In the genomic region with DNA sequence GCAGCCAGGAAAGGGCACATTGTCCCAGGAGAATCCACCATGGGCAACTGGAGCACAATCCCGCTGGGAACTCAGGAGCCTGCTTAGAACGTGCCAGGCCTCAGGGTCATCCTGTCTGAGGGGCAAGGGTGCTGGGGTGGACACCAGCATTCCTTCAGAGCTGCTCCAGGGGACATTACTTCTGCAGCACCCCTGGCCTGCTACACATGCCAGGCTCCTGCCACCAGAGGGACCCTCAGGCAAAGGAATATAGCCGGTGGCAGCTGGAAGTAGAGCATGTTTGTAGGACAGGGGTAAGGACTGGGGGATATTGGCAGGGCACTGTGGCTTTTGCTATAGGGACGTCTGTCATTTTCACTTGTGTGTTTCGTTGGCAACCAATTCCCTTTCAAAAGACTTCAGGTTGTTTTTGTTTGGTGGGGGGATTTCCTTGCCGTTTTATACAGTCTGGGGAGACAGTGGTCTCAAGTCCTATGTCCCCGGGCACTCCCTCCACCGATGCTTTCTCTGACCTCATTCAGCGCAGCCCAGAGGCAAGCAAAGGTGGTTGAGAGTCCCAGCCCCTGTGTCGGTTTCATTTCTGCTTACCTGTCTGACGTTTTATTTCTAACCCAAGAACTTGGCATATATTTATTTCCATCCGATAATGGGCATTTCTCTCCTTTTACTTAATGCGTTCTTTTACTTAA, we compare ENCODE assay signal across 8 cellular contexts.
DNase-seq lines count a peak whose midpoint lies in the region; ATAC-seq and TF ChIP-seq lines count a peak whose summit lies in the region.

No MANE protein-coding gene starts in this region.

- POLR2A ChIA-PET in PC-9 (lab: Charles Lee; ENCODE audit: unreplicated experiment): interaction anchor here (0.6 kb wide), 1 partner anchor 474 kb away, joined by 5 read pairs; no protein-coding TSS in a partner anchor

- H3K27ac Mint-ChIP-seq in activated T-helper 1 cell treated with anti-CD3 and anti-CD28 coated beads, Interleukin-12 subunit alpha, Interleukin-12 subunit beta, Interleukin-2, Interleukin-4 antibody, amounts not matched to agents 30 ng/mL and 10 ng/mL and 1 ng/mL, durations not matched to agents 14 hours and 24 hours and 36 hours: no peak overlapping the region
- H3K27ac Mint-ChIP-seq in activated naive CD8-positive, alpha-beta T cell treated with anti-CD3 and anti-CD28 coated beads for 36 hours: no peak overlapping the region

- peaks cover 23% of the 10 kb centered on the region; the same call in 1 of the 2 replicates for H3K36me3 ChIP-seq in PC-9 (ENCODE audit: low read depth)
- no peaks in the 10 kb centered on the region for H3K36me3 ChIP-seq in kidney epithelial cell (ENCODE audit: control insufficient read depth, insufficient read depth, low read length)

- DNase-seq in activated T-helper 1 cell treated with Interleukin-2 at 50 U/mL for 16 hours (ENCODE audit: low read depth) (peak; percentile 47), PC-9 (peak in 1 of 2 experiments; percentile 52), kidney epithelial cell (ENCODE audit: low read depth) (no peak)
- DNase-seq in activated T-helper 1 cell treated with anti-CD3 and anti-CD28 coated beads, Interleukin-12 subunit alpha, Interleukin-12 subunit beta, Interleukin-2, Interleukin-4 antibody, amounts not matched to agents 30 ng/mL and 10 ng/mL and 1 ng/mL, durations not matched to agents 14 hours and 24 hours and 36 hours (ENCODE audit: low spot score): no peak
- DNase-seq in activated naive CD8-positive, alpha-beta T cell treated with anti-CD3 and anti-CD28 coated beads for 36 hours: peak; percentile 59
- DNase-seq in stimulated activated CD8-positive, alpha-beta memory T cell treated with anti-CD3 and anti-CD28 coated beads, Interleukin-7, amount 100 ng/mL, for 1 hour (ENCODE audit: low read depth in 2 of 2): peak; percentile 24 to 35

- peaks cover 10% of the 10 kb centered on the region for H3K9me3 Mint-ChIP-seq in activated T-helper 1 cell treated with anti-CD3 and anti-CD28 coated beads, Interleukin-12 subunit alpha, Interleukin-12 subunit beta, Interleukin-2, Interleukin-4 antibody, amounts not matched to agents 30 ng/mL and 10 ng/mL and 1 ng/mL, durations not matched to agents 14 hours and 24 hours and 36 hours
- H3K9me3 Mint-ChIP-seq in activated naive CD8-positive, alpha-beta T cell treated with anti-CD3 and anti-CD28 coated beads for 36 hours: peaks cover 5% of the 10 kb centered on the region

- peaks cover 28% of the 10 kb centered on the region for H3K36me3 Mint-ChIP-seq in activated T-helper 1 cell treated with anti-CD3 and anti-CD28 coated beads, Interleukin-12 subunit alpha, Interleukin-12 subunit beta, Interleukin-2, Interleukin-4 antibody, amounts not matched to agents 30 ng/mL and 10 ng/mL and 1 ng/mL, durations not matched to agents 14 hours and 24 hours and 36 hours (ENCODE audit: low read depth)
- H3K36me3 Mint-ChIP-seq in activated naive CD8-positive, alpha-beta T cell treated with anti-CD3 and anti-CD28 coated beads for 36 hours: peaks cover 6% of the 10 kb centered on the region

- ATAC-seq in GM21381 (IDR thresholded peaks at IDR 0.05; ENCODE audit: unreplicated experiment) (no peak), GM18498 (IDR thresholded peaks at IDR 0.05; ENCODE audit: unreplicated experiment) (no peak)

- H3K4me3 ChIP-seq in PC-9 (no peak overlapping the region), kidney epithelial cell (ENCODE audit: low read depth, low read length) (no peak overlapping the region)

- intact Hi-C loops in activated T-helper 1 cell treated with anti-CD3 and anti-CD28 coated beads, Interleukin-12 subunit alpha, Interleukin-12 subunit beta, Interleukin-2, Interleukin-4 antibody, amounts not matched to agents 30 ng/mL and 10 ng/mL and 1 ng/mL, durations not matched to agents 14 hours and 24 hours and 36 hours (cut with micrococcal nuclease): loop anchor here (1.0 kb wide), 2 partner anchors 14 to 24 kb away; no protein-coding TSS in a partner anchor
- intact Hi-C loops in PC-9 (cut with micrococcal nuclease; ENCODE audit: unreplicated experiment): no loop called here

- TF ChIP-seq CTCF in PC-9 (conservative IDR thresholded peaks at IDR 0.05) (peak; percentile 57), kidney epithelial cell (IDR thresholded peaks at IDR 0.05; ENCODE audit: insufficient read depth, low read length, poor library complexity, severe bottlenecking) (peak; percentile 66)

- H2AFZ ChIP-seq in PC-9: no peak overlapping the region

- CTCF ChIA-PET in PC-9 (lab: Charles Lee): interaction anchor here (0.5 kb wide), 1 partner anchor 24 kb away, joined by 3 read pairs; no protein-coding TSS in a partner anchor

- H3F3A ChIP-seq in PC-9 (ENCODE audit: insufficient read depth, low read depth): no peaks in the 10 kb centered on the region

- BruUV-seq in PC-9 (replicated peaks; lab: Mats Ljungman, UMichigan): no TSS peak

- H3K27me3 ChIP-seq in PC-9 (ENCODE audit: insufficient read depth, low read depth) (no peaks in the 10 kb centered on the region), kidney epithelial cell (ENCODE audit: control insufficient read depth, insufficient read depth, low read length) (no peaks in the 10 kb centered on the region)

- H3K79me2 ChIP-seq in PC-9 (ENCODE audit: low read depth): no peaks in the 10 kb centered on the region

- H4K20me1 ChIP-seq in PC-9 (ENCODE audit: insufficient read depth): no peaks in the 10 kb centered on the region

- no peak overlapping the region for H3K27ac ChIP-seq in PC-9

- no peaks in the 10 kb centered on the region for H3K4me1 ChIP-seq in PC-9 (replicated peaks; ENCODE audit: insufficient read depth)

- no peaks in the 10 kb centered on the region for H3K9me2 ChIP-seq in PC-9 (ENCODE audit: insufficient read depth)

- H3K4me2 ChIP-seq in PC-9: no peak overlapping the region

- peaks cover 20% of the 10 kb centered on the region for H3K4me1 Mint-ChIP-seq in activated T-helper 1 cell treated with anti-CD3 and anti-CD28 coated beads, Interleukin-12 subunit alpha, Interleukin-12 subunit beta, Interleukin-2, Interleukin-4 antibody, amounts not matched to agents 30 ng/mL and 10 ng/mL and 1 ng/mL, durations not matched to agents 14 hours and 24 hours and 36 hours (ENCODE audit: low read depth)
- peaks cover 4% of the 10 kb centered on the region for H3K4me1 Mint-ChIP-seq in activated naive CD8-positive, alpha-beta T cell treated with anti-CD3 and anti-CD28 coated beads for 36 hours

- H3K4me3 Mint-ChIP-seq in activated T-helper 1 cell treated with anti-CD3 and anti-CD28 coated beads, Interleukin-12 subunit alpha, Interleukin-12 subunit beta, Interleukin-2, Interleukin-4 antibody, amounts not matched to agents 30 ng/mL and 10 ng/mL and 1 ng/mL, durations not matched to agents 14 hours and 24 hours and 36 hours: no peak overlapping the region
- no peak overlapping the region for H3K4me3 Mint-ChIP-seq in activated naive CD8-positive, alpha-beta T cell treated with anti-CD3 and anti-CD28 coated beads for 36 hours

- H3K27me3 Mint-ChIP-seq in activated T-helper 1 cell treated with anti-CD3 and anti-CD28 coated beads, Interleukin-12 subunit alpha, Interleukin-12 subunit beta, Interleukin-2, Interleukin-4 antibody, amounts not matched to agents 30 ng/mL and 10 ng/mL and 1 ng/mL, durations not matched to agents 14 hours and 24 hours and 36 hours (ENCODE audit: insufficient read depth): peaks cover 7% of the 10 kb centered on the region
- H3K27me3 Mint-ChIP-seq in activated naive CD8-positive, alpha-beta T cell treated with anti-CD3 and anti-CD28 coated beads for 36 hours: no peaks in the 10 kb centered on the region

- no peaks in the 10 kb centered on the region; the same call in 1 of the 2 replicates for H3K9me3 ChIP-seq in PC-9 (ENCODE audit: insufficient read depth, low read depth)

Comparison
In these comparisons a context has a peak if more than half of its experiments do, and no peak if none do; other contexts are left out.
1. DNase-seq: peak in activated T-helper 1 cell treated with Interleukin-2 at 50 U/mL for 16 hours (single experiment), activated naive CD8-positive, alpha-beta T cell treated with anti-CD3 and anti-CD28 coated beads for 36 hours (single experiment) and stimulated activated CD8-positive, alpha-beta memory T cell treated with anti-CD3 and anti-CD28 coated beads, Interleukin-7, amount 100 ng/mL, for 1 hour (2 of 2); none in activated T-helper 1 cell treated with anti-CD3 and anti-CD28 coated beads, Interleukin-12 subunit alpha, Interleukin-12 subunit beta, Interleukin-2, Interleukin-4 antibody, amounts not matched to agents 30 ng/mL and 10 ng/mL and 1 ng/mL, durations not matched to agents 14 hours and 24 hours and 36 hours (single experiment) and kidney epithelial cell (single experiment).